12 cellular contexts compared by ENCODE assay signal in genomic region chr12:116389990-116390655, GRCh38.
DNase-seq lines count a peak whose midpoint lies in the region; ATAC-seq and TF ChIP-seq lines count a peak whose summit lies in the region.
"Had no signal": no experiment of that assay in that cellular context is flagged by ENCODE, and none has a peak within 500 bp of the region (broad histone marks: within the 10 kb centered on the region; RNA-seq: fewer than 3 reads in every experiment).

No MANE protein-coding gene starts in this region.

- in situ Hi-C loops in astrocyte of the cerebellum (cut with HindIII; ENCODE audit: low sequenced_read_pairs), result loop anchor here (5.0 kb wide), 2 partner anchors 38 to 67 kb away; no protein-coding TSS in a partner anchor

- peaks cover 0 to 8% (median 0%) of the 10 kb centered on the region in 12 donors for H3K4me1 ChIP-seq in heart left ventricle
- peaks cover 4% of the 10 kb centered on the region for H3K4me1 ChIP-seq in smooth muscle cell (ENCODE audit: low read depth)

- H3K4me3 ChIP-seq in astrocyte of the cerebellum (ENCODE audit: low read depth, low read length) (no peak overlapping the region), heart left ventricle (no peak overlapping the region), smooth muscle cell (no peak overlapping the region)

- CTCF ChIA-PET in activated CD4-positive, alpha-beta T cell treated with anti-CD3 and anti-CD28 coated beads, Interleukin-2, amount 10 ng/mL, durations not matched to agents 7 days and 5 days (lab: Charles Lee), result interaction anchor here (2.0 kb wide), 1 partner anchor 10 kb away, joined by 5 read pairs; no protein-coding TSS in a partner anchor

- H2AFZ ChIP-seq in smooth muscle cell (ENCODE audit: low read depth), result no peak overlapping the region

- peaks cover 14% of the 10 kb centered on the region for H3K9me3 Mint-ChIP-seq in HFFc6
- H3K9me3 Mint-ChIP-seq in activated CD4-positive, alpha-beta T cell treated with anti-CD3 and anti-CD28 coated beads, Interleukin-2, amount 10 ng/mL, durations not matched to agents 7 days and 5 days, result no peaks in the 10 kb centered on the region
- H3K9me3 Mint-ChIP-seq: T-helper 1 cell treated with Interleukin-12 subunit alpha and Interleukin-12 subunit beta and Interleukin-4 antibody, amounts not matched to agents 30 μg/mL and 1 μg/mL, for 36 hours had no signal

- H3F3A ChIP-seq in smooth muscle cell (ENCODE audit: low read depth), result peaks cover 28% of the 10 kb centered on the region

- intact Hi-C loops in heart left ventricle (cut with DNase I), result no loop called here

- POLR2A ChIA-PET in activated CD4-positive, alpha-beta T cell treated with anti-CD3 and anti-CD28 coated beads, Interleukin-2, amount 10 ng/mL, durations not matched to agents 7 days and 5 days (lab: Charles Lee), result no interaction called here

- H3K27ac ChIP-seq in heart left ventricle (peak overlapping the region in 1 of 12 donors; percentile 43), smooth muscle cell (ENCODE audit: low read depth) (peak overlapping the region; percentile 78)

- H3K27me3 ChIP-seq in heart left ventricle (no peaks in the 10 kb centered on the region), smooth muscle cell (ENCODE audit: low read depth) (no peaks in the 10 kb centered on the region)

- no peaks in the 10 kb centered on the region for H3K79me2 ChIP-seq in smooth muscle cell (ENCODE audit: low read depth)

- peak; percentile 94 for DNase-seq in HFFc6
- DNase-seq in astrocyte of the cerebellum (ENCODE audit: low read depth), result peak; percentile 95
- DNase-seq in heart left ventricle, result peak in 1 of 5 donors; percentile 35
- no peak for DNase-seq in smooth muscle cell (lab: John Stamatoyannopoulos, UW; ENCODE audit: unreplicated experiment)
- no peak for DNase-seq in middle frontal gyrus (ENCODE audit: extremely low spot score, low spot score)
- DNase-seq in T-helper 17 cell, result no peak
- DNase-seq in activated CD4-positive, alpha-beta T cell treated with anti-CD3 and anti-CD28 coated beads, Interleukin-2, amount 10 ng/mL, durations not matched to agents 7 days and 5 days, result no peak
- DNase-seq in MV-4-11 (lab: John Stamatoyannopoulos, UW), result no peak
- DNase-seq: erythroblast, naive B cell, NCI-H2029 treated with DMSO at 0.1 percent for 48 hours had no signal

- H3K4me3 Mint-ChIP-seq in HFFc6, result no peak overlapping the region; the same call in 1 of the 2 replicates
- H3K4me3 Mint-ChIP-seq in T-helper 17 cell, result no peak overlapping the region
- no peak overlapping the region for H3K4me3 Mint-ChIP-seq in activated CD4-positive, alpha-beta T cell treated with anti-CD3 and anti-CD28 coated beads, Interleukin-2, amount 10 ng/mL, durations not matched to agents 7 days and 5 days
- H3K4me3 Mint-ChIP-seq: T-helper 1 cell treated with Interleukin-12 subunit alpha and Interleukin-12 subunit beta and Interleukin-4 antibody, amounts not matched to agents 30 μg/mL and 1 μg/mL, for 36 hours had no signal

- H3K36me3 ChIP-seq in heart left ventricle (no peaks in the 10 kb centered on the region), smooth muscle cell (ENCODE audit: low read depth) (no peaks in the 10 kb centered on the region)

- WGBS in heart left ventricle, 4 donors, result 67 to 78% (median 71%) methylated on average over 8 of the region's 8 CpGs
- 43% methylated on average over 8 of the region's 8 CpGs for WGBS in smooth muscle cell (ENCODE audit: low lambda C conversion rate)

- no peak overlapping the region for H3K9ac ChIP-seq in smooth muscle cell (ENCODE audit: low read depth)

- TF ChIP-seq CTCF in HFFc6 (IDR thresholded peaks at IDR 0.05) (no peak), astrocyte of the cerebellum (IDR thresholded peaks at IDR 0.05; ENCODE audit: low read depth, low read length, missing control alignments) (no peak), heart left ventricle (IDR thresholded peaks at IDR 0.05) (no peak), smooth muscle cell (IDR thresholded peaks at IDR 0.05; ENCODE audit: borderline replicate concordance, insufficient read depth, poor library complexity, severe bottlenecking) (no peak)

- H3K4me1 Mint-ChIP-seq in HFFc6 (ENCODE audit: low read depth) (peaks cover 60% of the 10 kb centered on the region), T-helper 17 cell (peaks cover 7% of the 10 kb centered on the region)
- H3K4me1 Mint-ChIP-seq in activated CD4-positive, alpha-beta T cell treated with anti-CD3 and anti-CD28 coated beads, Interleukin-2, amount 10 ng/mL, durations not matched to agents 7 days and 5 days, result peaks cover 14% of the 10 kb centered on the region

- peaks cover 15% of the 10 kb centered on the region for H3K36me3 Mint-ChIP-seq in HFFc6 (ENCODE audit: low read depth)
- H3K36me3 Mint-ChIP-seq in T-helper 17 cell (ENCODE audit: low read depth), result no peaks in the 10 kb centered on the region
- no peaks in the 10 kb centered on the region for H3K36me3 Mint-ChIP-seq in activated CD4-positive, alpha-beta T cell treated with anti-CD3 and anti-CD28 coated beads, Interleukin-2, amount 10 ng/mL, durations not matched to agents 7 days and 5 days (ENCODE audit: low read depth)
- H3K36me3 Mint-ChIP-seq: naive B cell had no signal

- TF ChIP-seq POLR2A in heart left ventricle (IDR thresholded peaks at IDR 0.05), result no peak

- ATAC-seq in heart left ventricle (peak in 3 of 4 donors; percentile 53 to 85 (median 70)), T-helper 17 cell (no peak)

- peak overlapping the region; percentile 92 for H3K27ac Mint-ChIP-seq in HFFc6
- no peak overlapping the region for H3K27ac Mint-ChIP-seq in T-helper 17 cell
- H3K27ac Mint-ChIP-seq in activated CD4-positive, alpha-beta T cell treated with anti-CD3 and anti-CD28 coated beads, Interleukin-2, amount 10 ng/mL, durations not matched to agents 7 days and 5 days, result no peak overlapping the region
- H3K27ac Mint-ChIP-seq: T-helper 1 cell treated with Interleukin-12 subunit alpha and Interleukin-12 subunit beta and Interleukin-4 antibody, amounts not matched to agents 30 μg/mL and 1 μg/mL, for 36 hours had no signal

- H3K9me3 ChIP-seq in heart left ventricle (peaks cover 0 to 14% (median 6%) of the 10 kb centered on the region in 12 donors), smooth muscle cell (replicated peaks; ENCODE audit: low read depth) (no peaks in the 10 kb centered on the region), T-helper 17 cell (ENCODE audit: control insufficient read depth, low read length, poor library complexity, severe bottlenecking) (no peaks in the 10 kb centered on the region)

- no peaks in the 10 kb centered on the region for H4K20me1 ChIP-seq in smooth muscle cell (ENCODE audit: low read depth)

- peak overlapping the region; percentile 56 for H3K4me2 ChIP-seq in smooth muscle cell

- peaks cover 2% of the 10 kb centered on the region for H3K27me3 Mint-ChIP-seq in HFFc6 (ENCODE audit: insufficient read depth)
- peaks cover 11% of the 10 kb centered on the region for H3K27me3 Mint-ChIP-seq in T-helper 17 cell
- peaks cover 4% of the 10 kb centered on the region for H3K27me3 Mint-ChIP-seq in activated CD4-positive, alpha-beta T cell treated with anti-CD3 and anti-CD28 coated beads, Interleukin-2, amount 10 ng/mL, durations not matched to agents 7 days and 5 days

Comparison
In these comparisons a context has a peak if more than half of its experiments do, and no peak if none do; other contexts are left out.
1. DNase-seq: peak in HFFc6 (single experiment) and astrocyte of the cerebellum (single experiment); none in smooth muscle cell (single experiment), middle frontal gyrus (single experiment), T-helper 17 cell (0 of 3), activated CD4-positive, alpha-beta T cell treated with anti-CD3 and anti-CD28 coated beads, Interleukin-2, amount 10 ng/mL, durations not matched to agents 7 days and 5 days (single experiment) and MV-4-11 (single experiment).